In genomic region chr4:187478292-187479205, GRCh38 we compare ENCODE assay signal across 11 cellular contexts.
DNase-seq lines count a peak whose midpoint lies in the region; ATAC-seq and TF ChIP-seq lines count a peak whose summit lies in the region.
"Had no signal": no experiment of that assay in that cellular context is flagged by ENCODE, and none has a peak within 500 bp of the region (broad histone marks: within the 10 kb centered on the region; RNA-seq: fewer than 3 reads in every experiment).

No MANE protein-coding gene starts in this region.

- POLR2A ChIA-PET in A673 (lab: Charles Lee; ENCODE audit: low non-redundant PET) = interaction anchor here (0.6 kb wide), 1 partner anchor 534 kb away, joined by 3 read pairs; no protein-coding TSS in a partner anchor

- ATAC-seq in activated T-cell treated with anti-CD3 and anti-CD28 coated beads, Interleukin-2, amount 50 U/mL, for 72 hours (replicated peaks in 1 of 2) = no peak

- in situ Hi-C loops in astrocyte of the cerebellum (cut with HindIII; ENCODE audit: low sequenced_read_pairs) = no loop called here

- 47% methylated on average over 20 of the region's 20 CpGs for WGBS in hepatocyte (ENCODE audit: low lambda C conversion rate, missing lambda C conversion rate)
- WGBS in stomach, 5 donors = 24 to 33% (median 31%) methylated on average over 20 of the region's 20 CpGs

- no peak overlapping the region for H3K4me3 Mint-ChIP-seq in activated T-cell treated with anti-CD3 and anti-CD28 coated beads, Interleukin-2, amount 50 U/mL, for 72 hours
- H3K4me3 Mint-ChIP-seq: activated naive CD8-positive, alpha-beta T cell treated with anti-CD3 and anti-CD28 coated beads, Interleukin-2, amount 10 ng/mL, durations not matched to agents 7 days and 5 days had no signal

- H3K4me3 ChIP-seq in astrocyte of the cerebellum (ENCODE audit: low read depth, low read length) (no peak overlapping the region), hepatocyte (no peak overlapping the region), stomach (no peak overlapping the region), A673 (ENCODE audit: low read depth, low read length, poor library complexity, severe bottlenecking) (no peak overlapping the region)

- no peaks in the 10 kb centered on the region for H3K79me2 ChIP-seq in hepatocyte

- intact Hi-C loops in stomach (cut with DNase I; ENCODE audit: low total_unique reads) (no loop called here), A673 (cut with micrococcal nuclease; ENCODE audit: unreplicated experiment) (no loop called here)

- DNase-seq in HCEC 1CT (peak; percentile 69), astrocyte of the cerebellum (ENCODE audit: low read depth) (peak; percentile 94), hepatocyte (ENCODE audit: low spot score) (peak; percentile 35), stomach (no peak), A673 (ENCODE audit: low spot score) (no peak), COLO668 (lab: John Stamatoyannopoulos, UW; ENCODE audit: unreplicated experiment) (no peak)
- no peak for DNase-seq in activated T-cell treated with anti-CD3 and anti-CD28 coated beads, Interleukin-2, amount 50 U/mL, for 72 hours
- no peak for DNase-seq in activated T-cell treated with anti-CD3 and anti-CD28 coated beads, Interleukin-2, amount 50 U/mL, for 48 hours
- DNase-seq: activated naive CD8-positive, alpha-beta T cell treated with anti-CD3 and anti-CD28 coated beads, Interleukin-2, amount 10 ng/mL, durations not matched to agents 7 days and 5 days; NCI-H774; WERI-Rb-1 had no signal

- H3K27ac Mint-ChIP-seq in activated T-cell treated with anti-CD3 and anti-CD28 coated beads, Interleukin-2, amount 50 U/mL, for 72 hours = no peak overlapping the region
- H3K27ac Mint-ChIP-seq: activated naive CD8-positive, alpha-beta T cell treated with anti-CD3 and anti-CD28 coated beads, Interleukin-2, amount 10 ng/mL, durations not matched to agents 7 days and 5 days had no signal

- TF ChIP-seq EP300 in stomach (IDR thresholded peaks at IDR 0.05) = no peak

- H3K4me1 ChIP-seq in hepatocyte (ENCODE audit: insufficient read depth) (peaks cover 16% of the 10 kb centered on the region), stomach (peaks cover 0 to 41% (median 16%) of the 10 kb centered on the region in 4 donors), A673 (ENCODE audit: insufficient read depth, low read length, poor library complexity, severe bottlenecking) (no peaks in the 10 kb centered on the region)

- no peaks in the 10 kb centered on the region for H3K9me2 ChIP-seq in hepatocyte (replicated peaks; ENCODE audit: insufficient read depth)

- no peaks in the 10 kb centered on the region for H3K36me3 ChIP-seq in hepatocyte (replicated peaks; ENCODE audit: insufficient read depth, low read depth)
- no peaks in the 10 kb centered on the region for H3K36me3 ChIP-seq in stomach
- no peaks in the 10 kb centered on the region for H3K36me3 ChIP-seq in A673 (ENCODE audit: insufficient read depth, low read length, poor library complexity, severe bottlenecking)
- H3K36me3 ChIP-seq: WERI-Rb-1 had no signal

- no peaks in the 10 kb centered on the region for H3K27me3 Mint-ChIP-seq in activated T-cell treated with anti-CD3 and anti-CD28 coated beads, Interleukin-2, amount 50 U/mL, for 72 hours (ENCODE audit: low read depth)
- H3K27me3 Mint-ChIP-seq: activated naive CD8-positive, alpha-beta T cell treated with anti-CD3 and anti-CD28 coated beads, Interleukin-2, amount 10 ng/mL, durations not matched to agents 7 days and 5 days had no signal

- TF ChIP-seq CTCF in astrocyte of the cerebellum (IDR thresholded peaks at IDR 0.05; ENCODE audit: low read depth, low read length, missing control alignments) = no peak
- no peak for TF ChIP-seq CTCF in hepatocyte (IDR thresholded peaks at IDR 0.05; ENCODE audit: poor library complexity)
- no peak for TF ChIP-seq CTCF in stomach (IDR thresholded peaks at IDR 0.05)
- no peak for TF ChIP-seq CTCF in A673 (conservative IDR thresholded peaks at IDR 0.05; ENCODE audit: low read depth, low read length)

- H3K27ac ChIP-seq in hepatocyte (peak overlapping the region; percentile 68), stomach (peak overlapping the region in 4 of 5 donors; percentile 22 to 65 (median 56)), A673 (ENCODE audit: low read depth, low read length, poor library complexity, severe bottlenecking) (no peak overlapping the region)
- H3K27ac ChIP-seq: WERI-Rb-1 had no signal

- H3K27me3 ChIP-seq in hepatocyte (no peaks in the 10 kb centered on the region), stomach (no peaks in the 10 kb centered on the region), A673 (replicated peaks; ENCODE audit: insufficient read depth, low read depth, low read length, poor library complexity) (peaks cover 65% of the 10 kb centered on the region)

- H3K4me1 Mint-ChIP-seq in activated T-cell treated with anti-CD3 and anti-CD28 coated beads, Interleukin-2, amount 50 U/mL, for 72 hours (ENCODE audit: low read depth) = no peaks in the 10 kb centered on the region
- H3K4me1 Mint-ChIP-seq: activated naive CD8-positive, alpha-beta T cell treated with anti-CD3 and anti-CD28 coated beads, Interleukin-2, amount 10 ng/mL, durations not matched to agents 7 days and 5 days had no signal

- no TSS peak for BruUV-seq in A673 (replicated peaks; lab: Mats Ljungman, UMichigan)

- no peak for TF ChIP-seq POLR2A in stomach (IDR thresholded peaks at IDR 0.05)

- H3K9me3 ChIP-seq in hepatocyte (ENCODE audit: low read depth) = no peaks in the 10 kb centered on the region
- no peaks in the 10 kb centered on the region for H3K9me3 ChIP-seq in stomach
- no peaks in the 10 kb centered on the region for H3K9me3 ChIP-seq in A673 (ENCODE audit: low read depth, low read length, poor library complexity, severe bottlenecking)

- H3K9me3 Mint-ChIP-seq in activated T-cell treated with anti-CD3 and anti-CD28 coated beads, Interleukin-2, amount 50 U/mL, for 72 hours = peaks cover 12% of the 10 kb centered on the region in 2 donors

- H3K4me2 ChIP-seq in hepatocyte = peak overlapping the region; percentile 60

- peaks cover 0 to 2% of the 10 kb centered on the region in 2 donors for H3K36me3 Mint-ChIP-seq in activated T-cell treated with anti-CD3 and anti-CD28 coated beads, Interleukin-2, amount 50 U/mL, for 72 hours (ENCODE audit: insufficient read depth in 2 of 2)
- H3K36me3 Mint-ChIP-seq: activated naive CD8-positive, alpha-beta T cell treated with anti-CD3 and anti-CD28 coated beads, Interleukin-2, amount 10 ng/mL, durations not matched to agents 7 days and 5 days had no signal

- H2AFZ ChIP-seq in hepatocyte = peak overlapping the region; percentile 32

- CTCF ChIA-PET in A673 (lab: Charles Lee) = no interaction called here

- no peaks in the 10 kb centered on the region for H4K20me1 ChIP-seq in hepatocyte (ENCODE audit: insufficient read depth, poor library complexity, severe bottlenecking)

Comparison
In these comparisons a context has a peak if more than half of its experiments do, and no peak if none do; other contexts are left out.
1. DNase-seq: peak in HCEC 1CT (single experiment), astrocyte of the cerebellum (single experiment) and hepatocyte (single experiment); none in stomach (single experiment), A673 (single experiment), activated T-cell treated with anti-CD3 and anti-CD28 coated beads, Interleukin-2, amount 50 U/mL, for 72 hours (0 of 2), activated T-cell treated with anti-CD3 and anti-CD28 coated beads, Interleukin-2, amount 50 U/mL, for 48 hours (0 of 2) and COLO668 (single experiment).